10 cellular contexts compared by ENCODE assay signal in genomic region chr17:2883544-2884203, GRCh38.
DNase-seq lines count a peak whose midpoint lies in the region; ATAC-seq lines count a peak whose summit lies in the region.
"Had no signal": no experiment of that assay in that cellular context is flagged by ENCODE, and none has a peak within 500 bp of the region (broad histone marks: within the 10 kb centered on the region; RNA-seq: fewer than 3 reads in every experiment).

No MANE protein-coding gene starts in this region.

- peaks cover 5% of the 10 kb centered on the region for H3K4me1 ChIP-seq in CD4-positive, alpha-beta memory T cell (ENCODE audit: insufficient read depth, low read length)

- no peak overlapping the region for H3K27ac ChIP-seq in CD4-positive, alpha-beta memory T cell (ENCODE audit: low read depth, low read length)
- H3K27ac ChIP-seq: cardiac muscle cell had no signal

- no peak for ATAC-seq in activated naive CD4-positive, alpha-beta T cell treated with anti-CD3 and anti-CD28 coated beads, Interleukin-2, amount 50 U/mL, for 72 hours
- peak; percentile 67 to 80 for ATAC-seq in stimulated activated naive B cell treated with anti-CD40 and anti-IgM and Interleukin-4, amounts not matched to agents 10 μg/mL and 1 μg/mL and 100 μg/mL, for 72 hours (replicated peaks)

- DNase-seq in activated naive CD4-positive, alpha-beta T cell treated with anti-CD3 and anti-CD28 coated beads, Interleukin-2, amount 50 U/mL, for 72 hours (ENCODE audit: low spot score in 2 of 2): no peak
- no peak for DNase-seq in activated naive CD4-positive, alpha-beta T cell treated with anti-CD3 and anti-CD28 coated beads for 36 hours
- DNase-seq in NCI-H524 (lab: John Stamatoyannopoulos, UW): peak; percentile 75 to 81
- DNase-seq in fibroblast of gingiva (ENCODE audit: low read depth): peak; percentile 60
- DNase-seq in stimulated activated naive B cell treated with anti-CD40 and anti-IgM and Interleukin-4, amounts not matched to agents 10 μg/mL and 1 μg/mL and 100 μg/mL, for 72 hours: no peak
- no peak for DNase-seq in NCI-H2029 treated with DMSO at 0.1 percent for 48 hours (lab: John Stamatoyannopoulos, UW)
- DNase-seq in CD4-positive, alpha-beta memory T cell: no peak
- DNase-seq in NCI-H2029 (lab: John Stamatoyannopoulos, UW): no peak
- DNase-seq: kidney glomerular epithelial cell had no signal

- intact Hi-C loops in activated naive CD4-positive, alpha-beta T cell treated with anti-CD3 and anti-CD28 coated beads for 36 hours (cut with micrococcal nuclease): no loop called here
- intact Hi-C loops in CD4-positive, alpha-beta memory T cell (cut with micrococcal nuclease): no loop called here

- POLR2A ChIA-PET in CD4-positive, alpha-beta memory T cell (lab: Charles Lee; ENCODE audit: partially characterized antibody): no interaction called here

- H3K4me3 Mint-ChIP-seq in activated naive CD4-positive, alpha-beta T cell treated with anti-CD3 and anti-CD28 coated beads for 36 hours: no peak overlapping the region
- no peak overlapping the region for H3K4me3 Mint-ChIP-seq in stimulated activated naive B cell treated with anti-CD40 and anti-IgM and Interleukin-4, amounts not matched to agents 10 μg/mL and 1 μg/mL and 100 μg/mL, for 72 hours
- H3K4me3 Mint-ChIP-seq in CD4-positive, alpha-beta memory T cell: no peak overlapping the region

- H3K4me3 ChIP-seq in CD4-positive, alpha-beta memory T cell (ENCODE audit: low read length in 2 of 2): no peak overlapping the region
- H3K4me3 ChIP-seq: cardiac muscle cell had no signal

- H3K27ac Mint-ChIP-seq in activated naive CD4-positive, alpha-beta T cell treated with anti-CD3 and anti-CD28 coated beads, Interleukin-2, amount 50 U/mL, for 72 hours: peak overlapping the region; percentile 34 to 50
- H3K27ac Mint-ChIP-seq in activated naive CD4-positive, alpha-beta T cell treated with anti-CD3 and anti-CD28 coated beads for 36 hours: no peak overlapping the region
- H3K27ac Mint-ChIP-seq in stimulated activated naive B cell treated with anti-CD40 and anti-IgM and Interleukin-4, amounts not matched to agents 10 μg/mL and 1 μg/mL and 100 μg/mL, for 72 hours: no peak overlapping the region
- H3K27ac Mint-ChIP-seq in CD4-positive, alpha-beta memory T cell: no peak overlapping the region

- no peaks in the 10 kb centered on the region for H3K27me3 ChIP-seq in CD4-positive, alpha-beta memory T cell (ENCODE audit: insufficient read depth, low read length)
- H3K27me3 ChIP-seq: cardiac muscle cell had no signal

- H3K36me3 Mint-ChIP-seq in activated naive CD4-positive, alpha-beta T cell treated with anti-CD3 and anti-CD28 coated beads, Interleukin-2, amount 50 U/mL, for 72 hours: no peaks in the 10 kb centered on the region
- no peaks in the 10 kb centered on the region for H3K36me3 Mint-ChIP-seq in activated naive CD4-positive, alpha-beta T cell treated with anti-CD3 and anti-CD28 coated beads for 36 hours (ENCODE audit: low read depth)
- peaks cover 0 to 4% of the 10 kb centered on the region in 2 donors for H3K36me3 Mint-ChIP-seq in stimulated activated naive B cell treated with anti-CD40 and anti-IgM and Interleukin-4, amounts not matched to agents 10 μg/mL and 1 μg/mL and 100 μg/mL, for 72 hours
- H3K36me3 Mint-ChIP-seq in CD4-positive, alpha-beta memory T cell: peaks cover 0 to 8% of the 10 kb centered on the region in 2 donors

- CTCF ChIA-PET in activated naive CD4-positive, alpha-beta T cell treated with anti-CD3 and anti-CD28 coated beads for 36 hours (lab: Charles Lee): interaction anchor here (0.6 kb wide), 1 partner anchor 33 kb away, joined by 3 read pairs; no protein-coding TSS in a partner anchor
- CTCF ChIA-PET in CD4-positive, alpha-beta memory T cell (lab: Charles Lee; ENCODE audit: partially characterized antibody): no interaction called here

- no peaks in the 10 kb centered on the region for H3K36me3 ChIP-seq in CD4-positive, alpha-beta memory T cell (ENCODE audit: insufficient read depth, low read length)
- H3K36me3 ChIP-seq: cardiac muscle cell had no signal

- peaks cover 7% of the 10 kb centered on the region for H3K4me1 Mint-ChIP-seq in activated naive CD4-positive, alpha-beta T cell treated with anti-CD3 and anti-CD28 coated beads for 36 hours (ENCODE audit: low read depth)
- H3K4me1 Mint-ChIP-seq in stimulated activated naive B cell treated with anti-CD40 and anti-IgM and Interleukin-4, amounts not matched to agents 10 μg/mL and 1 μg/mL and 100 μg/mL, for 72 hours: peaks cover 17 to 26% of the 10 kb centered on the region in 2 donors
- H3K4me1 Mint-ChIP-seq in CD4-positive, alpha-beta memory T cell: peaks cover 14 to 47% (median 33%) of the 10 kb centered on the region in 4 donors

- H3K9me3 Mint-ChIP-seq in activated naive CD4-positive, alpha-beta T cell treated with anti-CD3 and anti-CD28 coated beads, Interleukin-2, amount 50 U/mL, for 72 hours: no peaks in the 10 kb centered on the region
- no peaks in the 10 kb centered on the region for H3K9me3 Mint-ChIP-seq in activated naive CD4-positive, alpha-beta T cell treated with anti-CD3 and anti-CD28 coated beads for 36 hours
- H3K9me3 Mint-ChIP-seq in stimulated activated naive B cell treated with anti-CD40 and anti-IgM and Interleukin-4, amounts not matched to agents 10 μg/mL and 1 μg/mL and 100 μg/mL, for 72 hours: no peaks in the 10 kb centered on the region
- H3K9me3 Mint-ChIP-seq in CD4-positive, alpha-beta memory T cell: no peaks in the 10 kb centered on the region

- H3K27me3 Mint-ChIP-seq in activated naive CD4-positive, alpha-beta T cell treated with anti-CD3 and anti-CD28 coated beads for 36 hours (ENCODE audit: low read depth): no peaks in the 10 kb centered on the region
- no peaks in the 10 kb centered on the region for H3K27me3 Mint-ChIP-seq in stimulated activated naive B cell treated with anti-CD40 and anti-IgM and Interleukin-4, amounts not matched to agents 10 μg/mL and 1 μg/mL and 100 μg/mL, for 72 hours
- H3K27me3 Mint-ChIP-seq in CD4-positive, alpha-beta memory T cell: no peaks in the 10 kb centered on the region

- no peaks in the 10 kb centered on the region for H3K9me3 ChIP-seq in CD4-positive, alpha-beta memory T cell (ENCODE audit: control insufficient read depth in 1 of 2, low read length in 2 of 2)

Comparison
In these comparisons a context has a peak if more than half of its experiments do, and no peak if none do; other contexts are left out.
1. H3K27ac Mint-ChIP-seq: peak in activated naive CD4-positive, alpha-beta T cell treated with anti-CD3 and anti-CD28 coated beads, Interleukin-2, amount 50 U/mL, for 72 hours (2 of 2); none in activated naive CD4-positive, alpha-beta T cell treated with anti-CD3 and anti-CD28 coated beads for 36 hours (single experiment), stimulated activated naive B cell treated with anti-CD40 and anti-IgM and Interleukin-4, amounts not matched to agents 10 μg/mL and 1 μg/mL and 100 μg/mL, for 72 hours (single experiment) and CD4-positive, alpha-beta memory T cell (0 of 7).
2. ATAC-seq: peak in stimulated activated naive B cell treated with anti-CD40 and anti-IgM and Interleukin-4, amounts not matched to agents 10 μg/mL and 1 μg/mL and 100 μg/mL, for 72 hours (2 of 2); none in activated naive CD4-positive, alpha-beta T cell treated with anti-CD3 and anti-CD28 coated beads, Interleukin-2, amount 50 U/mL, for 72 hours (0 of 2).
3. DNase-seq: peak in NCI-H524 (2 of 2) and fibroblast of gingiva (single experiment); none in activated naive CD4-positive, alpha-beta T cell treated with anti-CD3 and anti-CD28 coated beads, Interleukin-2, amount 50 U/mL, for 72 hours (0 of 2), activated naive CD4-positive, alpha-beta T cell treated with anti-CD3 and anti-CD28 coated beads for 36 hours (single experiment), stimulated activated naive B cell treated with anti-CD40 and anti-IgM and Interleukin-4, amounts not matched to agents 10 μg/mL and 1 μg/mL and 100 μg/mL, for 72 hours (single experiment), NCI-H2029 treated with DMSO at 0.1 percent for 48 hours (single experiment), CD4-positive, alpha-beta memory T cell (0 of 5) and NCI-H2029 (single experiment).